Comparison of ENCODE assay signal across 8 cellular contexts in the genomic region with DNA sequence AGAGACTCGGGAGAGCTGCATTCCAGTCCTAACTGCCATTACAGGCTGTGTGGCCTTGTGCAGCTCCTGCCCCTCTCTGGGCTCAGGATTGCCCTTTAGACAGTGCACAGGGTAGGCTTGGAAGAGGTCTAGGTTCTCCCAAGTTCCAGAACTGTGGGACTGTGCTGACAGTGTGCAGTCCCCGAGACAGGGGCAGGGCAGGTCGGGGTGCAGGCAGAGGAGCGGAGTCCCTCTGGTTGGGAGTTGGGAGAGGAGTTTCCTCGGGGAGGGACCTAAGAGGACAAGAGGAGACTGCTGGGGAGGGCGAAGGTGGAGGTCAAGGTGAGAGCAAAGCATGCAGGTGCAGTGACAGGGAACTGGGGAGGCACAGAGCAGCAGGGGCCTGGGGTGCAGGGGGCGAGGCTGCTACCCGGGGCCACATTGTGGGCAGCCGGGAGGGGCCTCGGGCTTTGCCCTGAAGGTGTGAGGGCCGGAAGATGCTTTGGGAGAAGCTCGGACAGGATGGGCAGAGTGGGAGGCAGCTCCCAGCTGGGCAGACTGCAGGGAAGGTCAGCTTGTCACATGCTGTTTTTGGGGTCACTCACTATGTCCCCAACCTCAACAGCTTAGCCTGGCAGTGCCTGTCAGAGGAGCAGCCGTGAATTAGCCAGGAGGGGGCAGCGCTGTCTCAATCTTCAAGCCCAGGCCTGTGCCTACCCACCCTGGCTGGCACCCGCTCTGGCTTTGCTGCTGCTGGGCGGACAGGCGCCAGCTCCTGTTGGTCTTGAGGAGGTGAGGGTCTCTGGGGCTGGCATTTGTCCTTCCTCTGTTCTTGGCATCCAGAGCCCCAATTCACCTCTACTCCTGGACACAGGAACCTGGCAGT. TPM values are rescaled to one million over a fixed set of nuclear protein-coding genes. Genes with fewer than 3 reads are reported as not detected.
DNase-seq lines count a peak whose midpoint lies in the region; ATAC-seq and TF ChIP-seq lines count a peak whose summit lies in the region.

No MANE protein-coding gene starts in this region.

- peaks cover 4% of the 10 kb centered on the region for H3K27me3 Mint-ChIP-seq in activated CD4-positive, alpha-beta memory T cell treated with anti-CD3 and anti-CD28 coated beads for 36 hours
- peaks cover 22% of the 10 kb centered on the region for H3K27me3 Mint-ChIP-seq in endodermal cell (ENCODE audit: insufficient read depth)
- H3K27me3 Mint-ChIP-seq in nephron progenitor cell (ENCODE audit: low read depth, poor library complexity), result peaks cover 15% of the 10 kb centered on the region

- no peak overlapping the region for H3K27ac Mint-ChIP-seq in activated CD4-positive, alpha-beta memory T cell treated with anti-CD3 and anti-CD28 coated beads for 36 hours
- no peak overlapping the region for H3K27ac Mint-ChIP-seq in endodermal cell
- H3K27ac Mint-ChIP-seq in nephron progenitor cell, result no peak overlapping the region

- H3K36me3 ChIP-seq in endodermal cell (ENCODE audit: control insufficient read depth, insufficient read depth, low read length), result no peaks in the 10 kb centered on the region
- H3K36me3 ChIP-seq in thoracic aorta, result no peaks in the 10 kb centered on the region

- no peaks in the 10 kb centered on the region for H3K27me3 ChIP-seq in endodermal cell (ENCODE audit: control insufficient read depth, insufficient read depth, low read length, poor library complexity, severe bottlenecking)
- no peaks in the 10 kb centered on the region for H3K27me3 ChIP-seq in thoracic aorta (replicated peaks; ENCODE audit: insufficient read depth)

- CTCF ChIA-PET in activated CD4-positive, alpha-beta memory T cell treated with anti-CD3 and anti-CD28 coated beads for 36 hours (lab: Charles Lee), result interaction anchor here (0.6 to 7.4 kb wide), 10 partner anchors 15 to 411 kb away, joined by 3 to 89 read pairs (median 4); no protein-coding TSS in a partner anchor

- no peak for ATAC-seq in thoracic aorta (ENCODE audit: insufficient number of reproducible peaks, low FRiP score, low read depth)
- ATAC-seq in HG02840 (IDR thresholded peaks at IDR 0.05; ENCODE audit: low FRiP score, unreplicated experiment), result no peak
- no peak for ATAC-seq in GM21447 (IDR thresholded peaks at IDR 0.05; ENCODE audit: unreplicated experiment)

- 72 to 80% methylated on average over 8 to 17 of the region's 17 CpGs for WGBS in endodermal cell (ENCODE audit: insufficient coverage in 1 of 2, insufficient read length in 1 of 2), 2 experiments

- H3K9me3 ChIP-seq in endodermal cell (ENCODE audit: control insufficient read depth, low read length) (no peaks in the 10 kb centered on the region), thoracic aorta (no peaks in the 10 kb centered on the region)

- H3K9ac ChIP-seq in endodermal cell (ENCODE audit: extremely low read depth, low read length, poor library complexity, severe bottlenecking), result no peak overlapping the region

- intact Hi-C loops in activated CD4-positive, alpha-beta memory T cell treated with anti-CD3 and anti-CD28 coated beads for 36 hours (cut with micrococcal nuclease), result loop anchor here (1.0 to 10.0 kb wide), 3 partner anchors 74 to 407 kb away; a partner anchor contains a TSS

- no peak overlapping the region for H3K4me3 Mint-ChIP-seq in activated CD4-positive, alpha-beta memory T cell treated with anti-CD3 and anti-CD28 coated beads for 36 hours
- H3K4me3 Mint-ChIP-seq in endodermal cell, result no peak overlapping the region
- no peak overlapping the region for H3K4me3 Mint-ChIP-seq in nephron progenitor cell

- H3K36me3 Mint-ChIP-seq in activated CD4-positive, alpha-beta memory T cell treated with anti-CD3 and anti-CD28 coated beads for 36 hours, result no peaks in the 10 kb centered on the region
- H3K36me3 Mint-ChIP-seq in endodermal cell (ENCODE audit: low read depth) (no peaks in the 10 kb centered on the region), nephron progenitor cell (ENCODE audit: low read depth) (no peaks in the 10 kb centered on the region)

- no peak overlapping the region for H3K4me3 ChIP-seq in endodermal cell (ENCODE audit: low read length)
- no peak overlapping the region for H3K4me3 ChIP-seq in thoracic aorta

- H3K4me1 ChIP-seq in endodermal cell (ENCODE audit: control insufficient read depth, insufficient read depth, low read length) (no peaks in the 10 kb centered on the region), thoracic aorta (ENCODE audit: control insufficient read depth in 1 of 2, low read depth in 2 of 2) (peaks cover 4 to 22% of the 10 kb centered on the region in 2 donors)

- DNase-seq in GM10266 (ENCODE audit: extremely low spot score) (peak; percentile 46), NCI-H1694 (lab: John Stamatoyannopoulos, UW) (peak; percentile 26), endodermal cell (peak; percentile 89), nephron progenitor cell (peak; percentile 58), thoracic aorta (ENCODE audit: low spot score) (no peak)
- peak; percentile 81 for DNase-seq in activated CD4-positive, alpha-beta memory T cell treated with anti-CD3 and anti-CD28 coated beads for 36 hours

- peaks cover 7% of the 10 kb centered on the region for H3K4me1 Mint-ChIP-seq in activated CD4-positive, alpha-beta memory T cell treated with anti-CD3 and anti-CD28 coated beads for 36 hours (ENCODE audit: low read depth)
- H3K4me1 Mint-ChIP-seq in endodermal cell (no peaks in the 10 kb centered on the region), nephron progenitor cell (peaks cover 39% of the 10 kb centered on the region)

- no peaks in the 10 kb centered on the region for H3K9me3 Mint-ChIP-seq in activated CD4-positive, alpha-beta memory T cell treated with anti-CD3 and anti-CD28 coated beads for 36 hours
- H3K9me3 Mint-ChIP-seq in endodermal cell (no peaks in the 10 kb centered on the region), nephron progenitor cell (no peaks in the 10 kb centered on the region)

- POLR2A ChIA-PET in activated CD4-positive, alpha-beta memory T cell treated with anti-CD3 and anti-CD28 coated beads for 36 hours (lab: Charles Lee), result no interaction called here

- H3K27ac ChIP-seq in endodermal cell (ENCODE audit: low read depth, low read length), result no peak overlapping the region
- H3K27ac ChIP-seq in thoracic aorta, result no peak overlapping the region

- peak; percentile 67 for TF ChIP-seq CTCF in GM10266 (IDR thresholded peaks at IDR 0.05; ENCODE audit: control insufficient read depth, insufficient read depth, low read depth, missing control alignments)
- peak; percentile 79 for TF ChIP-seq CTCF in endodermal cell (conservative IDR thresholded peaks at IDR 0.05)
- peak; percentile 34 for TF ChIP-seq CTCF in nephron progenitor cell (IDR thresholded peaks at IDR 0.05)
- TF ChIP-seq CTCF in thoracic aorta (IDR thresholded peaks at IDR 0.05), result peak; percentile 40

RNA-seq across cellular contexts. Expression of a gene that starts 15.4 kb away (rescaled TPM):
- not detected for total RNA-seq in activated CD4-positive, alpha-beta memory T cell treated with anti-CD3 and anti-CD28 coated beads for 36 hours
- 1 to 10 TPM; 1.8 to 3.3 TPM for total RNA-seq in endodermal cell
- 3.4 TPM for polyA plus RNA-seq in endodermal cell (2013, experiment 1 of 2)
- polyA plus RNA-seq in endodermal cell (2013, experiment 2 of 2), result 3.3 TPM
- 100 to 1,000 TPM; 252 to 263 TPM for total RNA-seq in thoracic aorta

Comparison
In these comparisons a context has a peak if more than half of its experiments do, and no peak if none do; other contexts are left out.
1. RNA of a gene that starts 15.4 kb away (total RNA-seq): 252 to 263 TPM in thoracic aorta; 1.8 to 3.3 TPM in endodermal cell and not detected in activated CD4-positive, alpha-beta memory T cell treated with anti-CD3 and anti-CD28 coated beads for 36 hours; every median in the first group is over 10 times any median in the second.
2. Peak in every context shown above with its lines, with median percentiles within 50 percentile points of each other: CTCF ChIP-seq.